In the genomic region with DNA sequence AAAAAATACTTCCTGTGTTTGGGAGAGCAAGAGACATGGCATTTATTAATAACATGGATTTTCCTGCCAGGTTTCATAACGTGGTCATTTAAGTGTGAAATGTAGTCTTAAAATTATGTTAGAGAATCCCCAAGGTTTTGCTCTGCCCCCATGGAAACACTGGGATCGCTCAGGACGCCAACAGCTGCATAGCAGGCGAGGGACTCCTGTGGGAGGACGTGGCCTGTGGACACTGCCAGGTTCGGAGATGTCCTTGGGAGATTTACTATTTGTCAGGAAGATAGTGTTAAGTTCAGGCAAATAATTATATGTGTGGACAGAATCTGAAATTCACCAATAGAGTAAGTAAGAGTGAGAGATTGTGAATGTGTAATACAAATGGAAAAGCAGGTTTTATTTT, we compare ENCODE assay signal across 28 cellular contexts. TPM values are rescaled to one million over a fixed set of nuclear protein-coding genes. Genes with fewer than 3 reads are reported as not detected.
"Had no signal": no experiment of that assay in that cellular context is flagged by ENCODE, and none has a peak within 500 bp of the region (broad histone marks: within the 10 kb centered on the region; RNA-seq: fewer than 3 reads in every experiment).

No MANE protein-coding gene starts in this region.

- H3K4me1 ChIP-seq: SJSA1 had no signal

- H3K4me3 ChIP-seq: SJSA1, skin epidermis had no signal

- DNase-seq: activated B cell treated with CpG ODN at 0.5 μM for 24 hours; activated CD4-positive, alpha-beta T cell treated with anti-CD3 and anti-CD28 coated beads for 36 hours; activated CD4-positive, alpha-beta T cell treated with anti-CD3 and anti-CD28 coated beads, Interleukin-2, amount 50 U/mL, for 48 hours; activated naive CD4-positive, alpha-beta T cell treated with Interleukin-2 at 50 U/mL for 16 hours; activated naive CD8-positive, alpha-beta T cell treated with anti-CD3 and anti-CD28 coated beads for 36 hours; activated T-cell treated with anti-CD3 and anti-CD28 coated beads, Interleukin-2, amount 50 U/mL, for 48 hours; amniotic stem cell; cerebellar nuclear complex; cortex of kidney; endodermal cell; kidney glomerular epithelial cell; naive B cell; occipital lobe; stimulated activated CD4-positive, alpha-beta T cell treated with anti-CD3 and anti-CD28 coated beads, Interleukin-2, amount 100 ng/mL, for 24 hours; stimulated activated naive CD8-positive, alpha-beta T cell treated with anti-CD3 and anti-CD28 coated beads, Interleukin-15, amount 100 ng/mL, for 72 hours; T1000; trophoblast cell had no signal

- H3K9me3 ChIP-seq: SJSA1 had no signal

- H3K36me3 ChIP-seq: SJSA1 had no signal

- H3K27ac ChIP-seq: epithelial cell of prostate, SJSA1, skin epidermis had no signal

- ATAC-seq: activated CD4-positive, alpha-beta T cell treated with anti-CD3 and anti-CD28 coated beads for 36 hours; stimulated activated effector memory CD8-positive, alpha-beta T cell treated with anti-CD3 and anti-CD28 coated beads, Interleukin-12 subunit alpha, Interleukin-12 subunit beta, amount 100 ng/mL, for 72 hours; stimulated activated naive CD8-positive, alpha-beta T cell treated with anti-CD3 and anti-CD28 coated beads, Interleukin-15, amount 100 ng/mL, for 72 hours had no signal

RNA-seq across cellular contexts. Expression of a gene that starts 1.0 kb away (rescaled TPM):
- total RNA-seq: activated CD8-positive, alpha-beta memory T cell treated with anti-CD3 and anti-CD28 coated beads for 36 hours; bronchial epithelial cell; endodermal cell; fibroblast of villous mesenchyme; progenitor cell of endocrine pancreas; SJSA1 had no signal

RNA-seq across cellular contexts. Expression of a gene that starts 52.4 kb away (rescaled TPM):
- total RNA-seq: activated B cell treated with CpG ODN at 0.5 μM for 24 hours; activated CD4-positive, alpha-beta T cell treated with anti-CD3 and anti-CD28 coated beads for 36 hours; activated CD8-positive, alpha-beta memory T cell treated with anti-CD3 and anti-CD28 coated beads for 36 hours; activated naive CD8-positive, alpha-beta T cell treated with anti-CD3 and anti-CD28 coated beads for 36 hours; bronchial epithelial cell; endodermal cell; fibroblast of villous mesenchyme; lower leg skin; occipital lobe; progenitor cell of endocrine pancreas; SJSA1; temporal lobe had no signal
- polyA plus RNA-seq: neural cell had no signal
